Comparison of ENCODE assay signal across 1 cellular context in the genomic region with DNA sequence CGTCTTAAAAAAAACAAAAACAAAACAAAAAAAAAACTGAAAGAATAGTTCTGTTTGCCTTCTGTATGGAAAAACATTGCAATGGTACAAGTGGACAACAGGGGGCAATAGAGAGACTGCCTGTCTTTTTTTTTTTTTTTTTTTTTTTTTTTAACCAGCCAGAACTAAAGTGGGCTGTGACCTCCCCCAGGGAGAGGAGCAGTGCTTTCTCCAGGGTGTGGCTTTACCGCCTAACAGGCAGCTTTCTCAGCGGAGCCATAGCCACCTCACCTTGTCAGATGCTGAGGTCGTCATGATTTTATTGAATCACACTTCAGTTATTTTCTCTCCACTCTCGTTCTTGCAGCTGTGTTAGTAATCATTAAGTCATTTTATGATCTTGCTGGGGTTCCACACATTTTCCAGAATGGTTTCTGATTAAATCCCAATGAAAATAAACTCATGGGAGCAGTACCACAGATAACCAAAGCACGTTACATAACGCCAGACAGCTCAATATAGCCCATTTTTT.
TF ChIP-seq lines count a peak whose summit lies in the region.

No MANE protein-coding gene starts in this region.

TF ChIP-seq in GM23338, 12 proteins besides CTCF, POLR2A, EP300 and RAD21 (continued from another document):
- TF ChIP-seq, protein P1, sequence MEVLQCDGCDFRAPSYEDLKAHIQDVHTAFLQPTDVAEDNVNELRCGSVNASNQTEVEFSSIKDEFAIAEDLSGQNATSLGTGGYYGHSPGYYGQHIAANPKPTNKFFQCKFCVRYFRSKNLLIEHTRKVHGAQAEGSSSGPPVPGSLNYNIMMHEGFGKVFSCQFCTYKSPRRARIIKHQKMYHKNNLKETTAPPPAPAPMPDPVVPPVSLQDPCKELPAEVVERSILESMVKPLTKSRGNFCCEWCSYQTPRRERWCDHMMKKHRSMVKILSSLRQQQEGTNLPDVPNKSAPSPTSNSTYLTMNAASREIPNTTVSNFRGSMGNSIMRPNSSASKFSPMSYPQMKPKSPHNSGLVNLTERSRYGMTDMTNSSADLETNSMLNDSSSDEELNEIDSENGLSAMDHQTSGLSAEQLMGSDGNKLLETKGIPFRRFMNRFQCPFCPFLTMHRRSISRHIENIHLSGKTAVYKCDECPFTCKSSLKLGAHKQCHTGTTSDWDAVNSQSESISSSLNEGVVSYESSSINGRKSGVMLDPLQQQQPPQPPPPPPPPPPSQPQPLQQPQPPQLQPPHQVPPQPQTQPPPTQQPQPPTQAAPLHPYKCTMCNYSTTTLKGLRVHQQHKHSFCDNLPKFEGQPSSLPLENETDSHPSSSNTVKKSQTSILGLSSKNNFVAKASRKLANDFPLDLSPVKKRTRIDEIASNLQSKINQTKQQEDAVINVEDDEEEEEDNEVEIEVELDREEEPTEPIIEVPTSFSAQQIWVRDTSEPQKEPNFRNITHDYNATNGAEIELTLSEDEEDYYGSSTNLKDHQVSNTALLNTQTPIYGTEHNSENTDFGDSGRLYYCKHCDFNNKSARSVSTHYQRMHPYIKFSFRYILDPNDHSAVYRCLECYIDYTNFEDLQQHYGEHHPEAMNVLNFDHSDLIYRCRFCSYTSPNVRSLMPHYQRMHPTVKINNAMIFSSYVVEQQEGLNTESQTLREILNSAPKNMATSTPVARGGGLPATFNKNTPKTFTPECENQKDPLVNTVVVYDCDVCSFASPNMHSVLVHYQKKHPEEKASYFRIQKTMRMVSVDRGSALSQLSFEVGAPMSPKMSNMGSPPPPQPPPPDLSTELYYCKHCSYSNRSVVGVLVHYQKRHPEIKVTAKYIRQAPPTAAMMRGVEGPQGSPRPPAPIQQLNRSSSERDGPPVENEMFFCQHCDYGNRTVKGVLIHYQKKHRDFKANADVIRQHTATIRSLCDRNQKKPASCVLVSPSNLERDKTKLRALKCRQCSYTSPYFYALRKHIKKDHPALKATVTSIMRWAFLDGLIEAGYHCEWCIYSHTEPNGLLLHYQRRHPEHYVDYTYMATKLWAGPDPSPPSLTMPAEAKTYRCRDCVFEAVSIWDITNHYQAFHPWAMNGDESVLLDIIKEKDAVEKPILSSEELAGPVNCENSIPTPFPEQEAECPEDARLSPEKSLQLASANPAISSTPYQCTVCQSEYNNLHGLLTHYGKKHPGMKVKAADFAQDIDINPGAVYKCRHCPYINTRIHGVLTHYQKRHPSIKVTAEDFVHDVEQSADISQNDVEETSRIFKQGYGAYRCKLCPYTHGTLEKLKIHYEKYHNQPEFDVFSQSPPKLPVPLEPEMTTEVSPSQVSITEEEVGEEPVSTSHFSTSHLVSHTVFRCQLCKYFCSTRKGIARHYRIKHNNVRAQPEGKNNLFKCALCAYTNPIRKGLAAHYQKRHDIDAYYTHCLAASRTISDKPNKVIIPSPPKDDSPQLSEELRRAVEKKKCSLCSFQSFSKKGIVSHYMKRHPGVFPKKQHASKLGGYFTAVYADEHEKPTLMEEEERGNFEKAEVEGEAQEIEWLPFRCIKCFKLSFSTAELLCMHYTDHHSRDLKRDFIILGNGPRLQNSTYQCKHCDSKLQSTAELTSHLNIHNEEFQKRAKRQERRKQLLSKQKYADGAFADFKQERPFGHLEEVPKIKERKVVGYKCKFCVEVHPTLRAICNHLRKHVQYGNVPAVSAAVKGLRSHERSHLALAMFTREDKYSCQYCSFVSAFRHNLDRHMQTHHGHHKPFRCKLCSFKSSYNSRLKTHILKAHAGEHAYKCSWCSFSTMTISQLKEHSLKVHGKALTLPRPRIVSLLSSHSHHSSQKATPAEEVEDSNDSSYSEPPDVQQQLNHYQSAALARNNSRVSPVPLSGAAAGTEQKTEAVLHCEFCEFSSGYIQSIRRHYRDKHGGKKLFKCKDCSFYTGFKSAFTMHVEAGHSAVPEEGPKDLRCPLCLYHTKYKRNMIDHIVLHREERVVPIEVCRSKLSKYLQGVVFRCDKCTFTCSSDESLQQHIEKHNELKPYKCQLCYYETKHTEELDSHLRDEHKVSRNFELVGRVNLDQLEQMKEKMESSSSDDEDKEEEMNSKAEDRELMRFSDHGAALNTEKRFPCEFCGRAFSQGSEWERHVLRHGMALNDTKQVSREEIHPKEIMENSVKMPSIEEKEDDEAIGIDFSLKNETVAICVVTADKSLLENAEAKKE (CRISPR knock-in tag; IDR thresholded peaks at IDR 0.05): no peak
- TF ChIP-seq ZNF114 (CRISPR knock-in tag; IDR thresholded peaks at IDR 0.05): no peak
- TF ChIP-seq NANOG (IDR thresholded peaks at IDR 0.05; ENCODE audit: borderline replicate concordance): no peak
- TF ChIP-seq JUNB (IDR thresholded peaks at IDR 0.05; ENCODE audit: unreplicated experiment): no peak
TF ChIP-seq in GM23338: peak in this region for 0.
